1 cellular context compared by ENCODE assay signal in the genomic region with DNA sequence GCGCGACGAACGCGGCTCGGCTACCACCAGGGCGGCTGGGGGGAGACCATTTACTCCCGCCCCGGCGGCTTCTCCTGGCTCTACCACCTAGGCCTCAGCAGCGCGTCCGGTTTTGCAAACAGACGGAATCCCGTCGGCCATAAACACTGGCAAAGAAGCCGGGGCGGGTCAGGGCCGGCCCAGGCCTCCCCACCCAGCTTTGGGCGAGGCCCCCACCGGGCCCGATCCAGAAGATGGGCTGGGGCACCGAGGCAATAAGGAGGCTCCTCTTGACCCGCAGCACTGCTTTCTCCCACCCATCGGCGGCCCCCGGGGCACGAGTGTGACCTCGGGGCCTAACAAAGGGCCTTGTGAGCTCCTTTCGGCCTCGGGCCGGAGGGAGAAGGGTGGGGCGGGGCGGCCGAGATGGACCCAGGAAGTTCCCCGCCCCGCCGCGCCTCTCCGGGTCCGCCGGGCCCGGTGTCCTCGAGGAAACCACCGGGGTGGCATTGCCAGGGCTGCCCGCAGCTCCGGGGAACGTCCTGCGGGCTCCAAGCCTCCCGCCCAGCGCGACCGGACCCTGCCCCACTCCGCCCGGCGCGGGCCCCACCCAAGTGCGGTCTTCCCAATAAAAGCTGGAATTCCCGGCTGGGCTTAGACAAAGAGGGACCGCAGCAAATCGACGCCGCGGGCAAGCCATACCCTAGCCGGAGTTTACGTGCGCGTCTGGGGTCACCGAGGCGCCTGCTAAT.
TF ChIP-seq lines count a peak whose summit lies in the region.

No MANE protein-coding gene starts in this region.

TF ChIP-seq in HEK293, 187 proteins besides CTCF, POLR2A, EP300 and RAD21 (continued from another document):
- TF ChIP-seq ZNF449 (tag by site-specific recombination; IDR thresholded peaks at IDR 0.05) (0 out of 2 replicates have a peak, but pooled peaks have one; percentile 21), KLF7 (tag by site-specific recombination; IDR thresholded peaks at IDR 0.05; ENCODE audit: borderline replicate concordance) (0 out of 2 replicates have a peak, but pooled peaks have one; percentile 51), KLF1 (tag by site-specific recombination; IDR thresholded peaks at IDR 0.05) (peak; percentile 73), OSR2 (tag by site-specific recombination; IDR thresholded peaks at IDR 0.05) (no peak), KLF8 (tag by site-specific recombination; IDR thresholded peaks at IDR 0.05) (peak; percentile 44; the same call in 1 of the 2 replicates), ZFHX2 (tag by site-specific recombination; conservative IDR thresholded peaks at IDR 0.05) (no peak)
TF ChIP-seq in HEK293: peak in this region for 7.
